ENCODE assay signal across 11 cellular contexts in the genomic region with DNA sequence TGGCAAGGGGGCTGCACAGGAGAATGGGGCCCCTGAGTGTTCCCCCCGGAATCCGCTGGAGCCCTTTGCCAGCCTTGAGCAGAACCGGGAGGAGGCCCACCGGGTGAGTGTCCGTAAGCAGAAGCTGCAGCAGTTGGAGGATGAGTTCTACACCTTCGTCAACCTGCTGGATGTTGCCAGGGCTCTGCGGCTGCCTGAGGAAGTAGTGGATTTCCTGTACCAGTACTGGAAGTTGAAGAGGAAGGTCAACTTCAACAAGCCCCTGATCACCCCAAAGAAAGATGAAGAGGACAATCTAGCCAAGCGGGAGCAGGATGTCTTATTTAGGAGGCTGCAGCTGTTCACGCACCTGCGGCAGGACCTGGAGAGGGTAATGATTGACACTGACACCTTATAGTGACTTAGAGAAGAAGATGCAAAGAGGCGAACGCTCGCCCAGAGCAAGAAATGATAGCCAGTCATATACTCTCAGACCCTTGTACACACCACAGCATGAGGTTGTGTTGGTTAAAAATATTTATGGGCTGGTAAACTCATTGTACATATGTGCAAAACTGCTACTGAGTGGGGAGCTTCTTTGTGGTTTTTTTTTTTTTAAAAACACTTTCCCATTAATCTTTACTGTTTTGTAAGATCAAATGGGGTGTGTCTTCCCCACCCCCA. TPM values are rescaled to one million over a fixed set of nuclear protein-coding genes. Genes with fewer than 3 reads are reported as not detected.
DNase-seq lines count a peak whose midpoint lies in the region; ATAC-seq and TF ChIP-seq lines count a peak whose summit lies in the region.
"Had no signal": no experiment of that assay in that cellular context is flagged by ENCODE, and none has a peak within 500 bp of the region (broad histone marks: within the 10 kb centered on the region; RNA-seq: fewer than 3 reads in every experiment).

No MANE protein-coding gene starts in this region.

- POLR2A ChIA-PET in CD4-positive, alpha-beta T cell (lab: Charles Lee), result interaction anchor here (0.6 to 2.5 kb wide), 2 partner anchors 8 to 49 kb away, joined by 3 to 12 read pairs; no protein-coding TSS in a partner anchor

- in situ Hi-C loops in transverse colon (cut with MboI; ENCODE audit: low pct_ligation_motif_present in 1 of 4, low pct_unique_long_range_greater_than_20kb in 1 of 4, low sequenced_read_pairs in 3 of 4), result loop anchor here (5.0 to 10.0 kb wide), 4 partner anchors 80 to 670 kb away; no protein-coding TSS in a partner anchor

- TF ChIP-seq POLR2A in transverse colon (IDR thresholded peaks at IDR 0.05), result no peak

- intact Hi-C loops in CD4-positive, alpha-beta T cell (cut with DNase I, micrococcal nuclease), result loop anchor here (2.0 to 10.0 kb wide), 5 partner anchors 51 to 405 kb away; a partner anchor contains a TSS
- intact Hi-C loops in transverse colon (cut with DNase I; ENCODE audit: low total_unique reads), result loop anchor here (5.0 to 10.0 kb wide), 4 partner anchors 210 to 677 kb away; no protein-coding TSS in a partner anchor

- H3K27ac ChIP-seq in CD4-positive, alpha-beta T cell (ENCODE audit: low read depth, low read length), result no peak overlapping the region
- no peak overlapping the region for H3K27ac ChIP-seq in transverse colon

- CTCF ChIA-PET in CD4-positive, alpha-beta T cell (lab: Charles Lee), result interaction anchor here (0.9 to 1.8 kb wide), 4 partner anchors 11 to 80 kb away, joined by 3 to 5 read pairs (median 4); no protein-coding TSS in a partner anchor

- DNase-seq in CD4-positive, alpha-beta T cell, result no peak
- no peak for DNase-seq in activated naive CD4-positive, alpha-beta T cell treated with anti-CD3 and anti-CD28 coated beads, Interleukin-2, amount 50 U/mL, for 72 hours (ENCODE audit: low spot score in 2 of 2)
- DNase-seq in EL (no peak), NCI-H146 treated with DMSO at 0.1 percent for 48 hours (lab: John Stamatoyannopoulos, UW; ENCODE audit: unreplicated experiment) (no peak), transverse colon (no peak), HT-29 (ENCODE audit: low spot score) (no peak)
- DNase-seq: esophagus squamous epithelium, thyroid gland had no signal

- no peaks in the 10 kb centered on the region for H3K27me3 ChIP-seq in CD4-positive, alpha-beta T cell (ENCODE audit: control insufficient read depth, insufficient read depth, low read length)
- no peaks in the 10 kb centered on the region for H3K27me3 ChIP-seq in transverse colon
- H3K27me3 ChIP-seq: esophagus squamous epithelium, left lung, thyroid gland had no signal

- 80 to 82% methylated on average over 1 to 13 of the region's 13 CpGs for WGBS in transverse colon (ENCODE audit: low coverage in 1 of 2), 2 donors

- H3K4me3 ChIP-seq in transverse colon, result no peak overlapping the region
- H3K4me3 ChIP-seq: esophagus squamous epithelium, left lung, thyroid gland had no signal

- TF ChIP-seq EP300 in transverse colon (IDR thresholded peaks at IDR 0.05; ENCODE audit: low read depth), result no peak

- peak overlapping the region; percentile 46 for H3K4me3 Mint-ChIP-seq in CD4-positive, alpha-beta T cell

- peak overlapping the region; percentile 70 for H3K27ac Mint-ChIP-seq in CD4-positive, alpha-beta T cell
- H3K27ac Mint-ChIP-seq in activated naive CD4-positive, alpha-beta T cell treated with anti-CD3 and anti-CD28 coated beads, Interleukin-2, amount 50 U/mL, for 72 hours, result peak overlapping the region; percentile 58 to 70

- peaks cover 0 to 9% (median 3%) of the 10 kb centered on the region in 4 donors for H3K36me3 ChIP-seq in transverse colon

- no peaks in the 10 kb centered on the region for H3K9me3 ChIP-seq in CD4-positive, alpha-beta T cell (ENCODE audit: control insufficient read depth, low read length)
- no peaks in the 10 kb centered on the region for H3K9me3 ChIP-seq in transverse colon
- H3K9me3 ChIP-seq: esophagus squamous epithelium, left lung, thyroid gland had no signal

- TF ChIP-seq CTCF in CD4-positive, alpha-beta T cell (IDR thresholded peaks at IDR 0.05), result no peak
- TF ChIP-seq CTCF in transverse colon (IDR thresholded peaks at IDR 0.05), result no peak

- H3K27me3 Mint-ChIP-seq in CD4-positive, alpha-beta T cell, result no peaks in the 10 kb centered on the region

- ATAC-seq in CD4-positive, alpha-beta T cell (ENCODE audit: poor library complexity), result peak; percentile 23
- ATAC-seq in GM19372 (IDR thresholded peaks at IDR 0.05; ENCODE audit: low read depth, unreplicated experiment), result peak; percentile 9
- ATAC-seq in HG03039 (IDR thresholded peaks at IDR 0.05; ENCODE audit: unreplicated experiment), result peak; percentile 26
- ATAC-seq in activated naive CD4-positive, alpha-beta T cell treated with anti-CD3 and anti-CD28 coated beads, Interleukin-2, amount 50 U/mL, for 72 hours, result peak in 1 of 2 donors; percentile 19

- H3K4me1 ChIP-seq in transverse colon, result peaks cover 0 to 12% (median 7%) of the 10 kb centered on the region in 4 donors

- H3K9me3 Mint-ChIP-seq in CD4-positive, alpha-beta T cell, result no peaks in the 10 kb centered on the region
- no peaks in the 10 kb centered on the region for H3K9me3 Mint-ChIP-seq in activated naive CD4-positive, alpha-beta T cell treated with anti-CD3 and anti-CD28 coated beads, Interleukin-2, amount 50 U/mL, for 72 hours

- H3K4me1 Mint-ChIP-seq in CD4-positive, alpha-beta T cell (ENCODE audit: low read depth), result peaks cover 59% of the 10 kb centered on the region

- H3K36me3 Mint-ChIP-seq in CD4-positive, alpha-beta T cell (ENCODE audit: low read depth), result peaks cover 94% of the 10 kb centered on the region
- peaks cover 46 to 49% of the 10 kb centered on the region in 2 donors for H3K36me3 Mint-ChIP-seq in activated naive CD4-positive, alpha-beta T cell treated with anti-CD3 and anti-CD28 coated beads, Interleukin-2, amount 50 U/mL, for 72 hours

RNA-seq across cellular contexts. Expression of a gene that starts 52.5 kb away (rescaled TPM):
- total RNA-seq in CD4-positive, alpha-beta T cell, result 10 to 100 TPM; 57.1 to 58.4 TPM
- total RNA-seq in activated naive CD4-positive, alpha-beta T cell treated with anti-CD3 and anti-CD28 coated beads, Interleukin-2, amount 50 U/mL, for 72 hours, result 10 to 100 TPM; 28.0 to 51.9 TPM
- 10 to 100 TPM in 3 of 4 donors, 1 to 10 TPM in 1; 7.8 to 15.9 (median 13.9) TPM for total RNA-seq in transverse colon
- 14.1 and 18.3 TPM in 2 replicates for total RNA-seq in HT-29 (2014; rRNA removed; shearing (Covaris generic))
